15 cellular contexts compared by ENCODE assay signal in genomic region chr3:24156466-24156865, GRCh38.
DNase-seq lines count a peak whose midpoint lies in the region; ATAC-seq, FAIRE-seq and TF ChIP-seq lines count a peak whose summit lies in the region.
"Had no signal": no experiment of that assay in that cellular context is flagged by ENCODE, and none has a peak within 500 bp of the region (broad histone marks: within the 10 kb centered on the region; RNA-seq: fewer than 3 reads in every experiment).

No MANE protein-coding gene starts in this region.

- TF ChIP-seq EP300 in A549 (IDR thresholded peaks at IDR 0.05), result no peak

- no peak overlapping the region for H3K9ac ChIP-seq in HCT116 (ENCODE audit: low read length)

- H3K36me3 ChIP-seq in HCT116 (ENCODE audit: control insufficient read depth in 1 of 2, insufficient read depth in 2 of 2, low read length in 2 of 2), result no peaks in the 10 kb centered on the region
- no peaks in the 10 kb centered on the region for H3K36me3 ChIP-seq in hepatocyte (replicated peaks; ENCODE audit: insufficient read depth, low read depth)
- H3K36me3 ChIP-seq in osteoblast (ENCODE audit: insufficient read depth, low read length), result no peaks in the 10 kb centered on the region
- H3K36me3 ChIP-seq: spleen had no signal

- H2AFZ ChIP-seq in HCT116 (ENCODE audit: low read depth, low read length, poor library complexity, severe bottlenecking) (no peak overlapping the region), hepatocyte (no peak overlapping the region), osteoblast (ENCODE audit: low read length) (no peak overlapping the region)

- H4K20me1 ChIP-seq in HCT116 (ENCODE audit: insufficient read depth), result no peaks in the 10 kb centered on the region
- H4K20me1 ChIP-seq in hepatocyte (ENCODE audit: insufficient read depth, poor library complexity, severe bottlenecking), result peaks cover 2% of the 10 kb centered on the region
- H4K20me1 ChIP-seq in osteoblast (ENCODE audit: insufficient read depth, low read length), result no peaks in the 10 kb centered on the region

- TF ChIP-seq POLR2A in A549 (IDR thresholded peaks at IDR 0.05; ENCODE audit: low read length), result no peak
- TF ChIP-seq POLR2A in HCT116 (IDR thresholded peaks at IDR 0.05; ENCODE audit: borderline replicate concordance, extremely low read depth, insufficient read depth, insufficient read length), result no peak

- RAD21 ChIA-PET in HCT116 (lab: Charles Lee; ENCODE audit: low non-redundant PET in 1 of 2, low total read pairs in 2 of 2, uncharacterized antibody in 2 of 2, unreplicated experiment in 2 of 2), result no interaction called here

- TF ChIP-seq CTCF in A549 (IDR thresholded peaks at IDR 0.05) (no peak), HCT116 (IDR thresholded peaks at IDR 0.05 in 2 of 3, conservative IDR thresholded peaks at IDR 0.05 in 1 of 3; ENCODE audit: borderline replicate concordance in 1 of 3, insufficient read depth in 1 of 3, low read depth in 2 of 3, low read length in 2 of 3) (no peak), hepatocyte (IDR thresholded peaks at IDR 0.05; ENCODE audit: poor library complexity) (no peak), osteoblast (IDR thresholded peaks at IDR 0.05; ENCODE audit: extremely low read depth, low read depth, low read length) (no peak)

- H3K27ac Mint-ChIP-seq in stimulated activated naive CD8-positive, alpha-beta T cell treated with anti-CD3 and anti-CD28 coated beads, Interleukin-15, amount 100 ng/mL, for 72 hours, result no peak overlapping the region
- H3K27ac Mint-ChIP-seq: CD8-positive, alpha-beta memory T cell had no signal

- H3K4me3 ChIP-seq in A549 (no peak overlapping the region), HCT116 (replicated peaks in 1 of 2; ENCODE audit: low read depth in 1 of 2, low read length in 2 of 2) (no peak overlapping the region), hepatocyte (no peak overlapping the region), osteoblast (ENCODE audit: insufficient read depth, low read length) (no peak overlapping the region)
- H3K4me3 ChIP-seq: GM12878, spleen had no signal

- H3K27me3 ChIP-seq in HCT116 (ENCODE audit: insufficient read depth, low read length), result no peaks in the 10 kb centered on the region
- no peaks in the 10 kb centered on the region for H3K27me3 ChIP-seq in hepatocyte
- H3K27me3 ChIP-seq in osteoblast (ENCODE audit: insufficient read depth, low read length), result no peaks in the 10 kb centered on the region
- H3K27me3 ChIP-seq: spleen had no signal

- ATAC-seq in A549 (peak; percentile 93 to 95), HCT116 (peak; percentile 92)
- no peak for ATAC-seq in stimulated activated naive CD8-positive, alpha-beta T cell treated with anti-CD3 and anti-CD28 coated beads, Interleukin-15, amount 100 ng/mL, for 72 hours
- ATAC-seq: activated CD4-positive, CD25-positive, alpha-beta regulatory T cell treated with anti-CD3 and anti-CD28 coated beads, Interleukin-2, amount 50 U/mL, for 24 hours; GM12878 had no signal

- peak overlapping the region; percentile 61 for H3K4me2 ChIP-seq in A549
- peak overlapping the region; percentile 50 for H3K4me2 ChIP-seq in HCT116 (ENCODE audit: low read length)
- no peak overlapping the region for H3K4me2 ChIP-seq in hepatocyte
- H3K4me2 ChIP-seq in osteoblast (ENCODE audit: insufficient read depth, low read length), result no peak overlapping the region

- no TSS peak for BruUV-seq in HCT116 (replicated peaks; lab: Mats Ljungman, UMichigan)

- peaks cover 4 to 6% of the 10 kb centered on the region in 2 donors for H3K9me3 Mint-ChIP-seq in stimulated activated naive CD8-positive, alpha-beta T cell treated with anti-CD3 and anti-CD28 coated beads, Interleukin-15, amount 100 ng/mL, for 72 hours
- H3K9me3 Mint-ChIP-seq: CD8-positive, alpha-beta memory T cell; nephron had no signal

- peak; percentile 70 for FAIRE-seq in A549 (lab: Jason Lieb, UNC)
- FAIRE-seq: GM12878 had no signal

- POLR2A ChIA-PET in A549 (lab: Yijun Ruan, JAX) (interaction anchor here (1.3 kb wide), 1 partner anchor 240 kb away, joined by 3 read pairs; the partner anchor contains the start of genes NKIRAS1 and RPL15), HCT116 (lab: Charles Lee) (no interaction called here)

- H3K27me3 Mint-ChIP-seq in stimulated activated naive CD8-positive, alpha-beta T cell treated with anti-CD3 and anti-CD28 coated beads, Interleukin-15, amount 100 ng/mL, for 72 hours, result peaks cover 19% of the 10 kb centered on the region

- H3K4me1 Mint-ChIP-seq in stimulated activated naive CD8-positive, alpha-beta T cell treated with anti-CD3 and anti-CD28 coated beads, Interleukin-15, amount 100 ng/mL, for 72 hours, result peaks cover 7% of the 10 kb centered on the region
- H3K4me1 Mint-ChIP-seq: CD8-positive, alpha-beta memory T cell; nephron had no signal

- intact Hi-C loops in HCT116 (cut with micrococcal nuclease), result no loop called here

- H3K4me1 ChIP-seq in A549, result peaks cover 48% of the 10 kb centered on the region
- peaks cover 3 to 46% of the 10 kb centered on the region in 2 experiments for H3K4me1 ChIP-seq in HCT116 (ENCODE audit: control insufficient read depth in 1 of 2, insufficient read depth in 2 of 2, low read length in 2 of 2)
- H3K4me1 ChIP-seq in hepatocyte (ENCODE audit: insufficient read depth), result peaks cover 13% of the 10 kb centered on the region
- no peaks in the 10 kb centered on the region for H3K4me1 ChIP-seq in osteoblast (ENCODE audit: insufficient read depth, low read length)

- no peak overlapping the region for H3K4me3 Mint-ChIP-seq in stimulated activated naive CD8-positive, alpha-beta T cell treated with anti-CD3 and anti-CD28 coated beads, Interleukin-15, amount 100 ng/mL, for 72 hours
- H3K4me3 Mint-ChIP-seq: CD8-positive, alpha-beta memory T cell; nephron had no signal

- CTCF ChIA-PET in A549 (lab: Yijun Ruan, JAX) (interaction anchor here (1.6 to 1.9 kb wide), 2 partner anchors 27 to 30 kb away, joined by 8 read pairs; no protein-coding TSS in a partner anchor), HCT116 (lab: Charles Lee) (interaction anchor here (0.7 kb wide), 1 partner anchor 9 kb away, joined by 3 read pairs; no protein-coding TSS in a partner anchor)

- DNase-seq in A549 (ENCODE audit: low read depth in 1 of 2, low spot score in 1 of 2) (peak; percentile 62 to 72), HCT116 (ENCODE audit: low read depth, low spot score) (peak; percentile 49), SW480 (ENCODE audit: low spot score) (peak; percentile 59), glomerular visceral epithelial cell (ENCODE audit: extremely low spot score) (peak; percentile 90), hepatocyte (ENCODE audit: low spot score) (no peak), osteoblast (ENCODE audit: insufficient read length, low spot score, missing footprints) (no peak), midbrain (lab: John Stamatoyannopoulos, UW) (no peak)
- no peak for DNase-seq in stimulated activated naive CD8-positive, alpha-beta T cell treated with anti-CD3 and anti-CD28 coated beads, Interleukin-15, amount 100 ng/mL, for 72 hours
- DNase-seq: activated gamma-delta T cell; CD8-positive, alpha-beta memory T cell; NCI-H2029 treated with DMSO at 0.1 percent for 48 hours; spleen had no signal

- no peak; a peak in 1 of 5 replicates for TF ChIP-seq RAD21 in A549 (conservative IDR thresholded peaks at IDR 0.05 in 1 of 2, IDR thresholded peaks at IDR 0.05 in 1 of 2)
- no peak for TF ChIP-seq RAD21 in HCT116 (IDR thresholded peaks at IDR 0.05; ENCODE audit: low read depth)

- H3K9me3 ChIP-seq in A549 (no peaks in the 10 kb centered on the region), HCT116 (ENCODE audit: control insufficient read depth in 1 of 2, insufficient read depth in 1 of 2, low read depth in 1 of 2, low read length in 2 of 2) (no peaks in the 10 kb centered on the region), hepatocyte (ENCODE audit: low read depth) (no peaks in the 10 kb centered on the region), osteoblast (ENCODE audit: low read depth, low read length) (no peaks in the 10 kb centered on the region)
- H3K9me3 ChIP-seq: spleen had no signal

- peak overlapping the region; percentile 60 to 84 for H3K27ac ChIP-seq in A549
- H3K27ac ChIP-seq in HCT116 (ENCODE audit: low read depth, low read length), result no peak overlapping the region; the same call in 1 of the 2 replicates
- H3K27ac ChIP-seq in hepatocyte, result no peak overlapping the region
- H3K27ac ChIP-seq in osteoblast (ENCODE audit: low read depth, low read length), result no peak overlapping the region
- H3K27ac ChIP-seq: spleen had no signal

- no peaks in the 10 kb centered on the region for H3K79me2 ChIP-seq in HCT116 (ENCODE audit: insufficient read depth, low read length)
- H3K79me2 ChIP-seq in hepatocyte, result no peaks in the 10 kb centered on the region
- H3K79me2 ChIP-seq in osteoblast (ENCODE audit: insufficient read depth, low read length), result no peaks in the 10 kb centered on the region

- 0 out of 2 replicates have a peak, but pooled peaks cover 5% of the 10 kb centered on the region for H3K9me2 ChIP-seq in HCT116 (ENCODE audit: insufficient read depth)
- no peaks in the 10 kb centered on the region for H3K9me2 ChIP-seq in hepatocyte (replicated peaks; ENCODE audit: insufficient read depth)

- 5% methylated on average over 2 of the region's 2 CpGs for WGBS in A549 (ENCODE audit: missing lambda C conversion rate)
- WGBS in hepatocyte (ENCODE audit: low lambda C conversion rate, missing lambda C conversion rate), result 68% methylated on average over 2 of the region's 2 CpGs

TF ChIP-seq in A549, 52 proteins besides CTCF, POLR2A, EP300 and RAD21 (continues in another document):
- TF ChIP-seq ZC3H11A (IDR thresholded peaks at IDR 0.05) (no peak), JUNB (IDR thresholded peaks at IDR 0.05) (peak; percentile 61), HES2 (IDR thresholded peaks at IDR 0.05) (no peak), MYC (IDR thresholded peaks at IDR 0.05; ENCODE audit: borderline replicate concordance, low read length) (no peak), FOSB (CRISPR knock-in tag; IDR thresholded peaks at IDR 0.05) (no peak)

TF ChIP-seq in HCT116, 20 proteins besides CTCF, POLR2A, EP300 and RAD21 (continues in another document):
- TF ChIP-seq POLR2AphosphoS5 (IDR thresholded peaks at IDR 0.05; ENCODE audit: low read depth, low read length) (no peak), SP1 (IDR thresholded peaks at IDR 0.05; ENCODE audit: low read depth) (peak; percentile 66), FOSL1 (IDR thresholded peaks at IDR 0.05; ENCODE audit: low read depth) (peak; percentile 68), ZNF274 (IDR thresholded peaks at IDR 0.05; ENCODE audit: low read depth, low read length) (no peak), JUND (IDR thresholded peaks at IDR 0.05) (peak; percentile 60), TCF7L2 (IDR thresholded peaks at IDR 0.05; ENCODE audit: borderline replicate concordance, extremely low read depth, insufficient read depth, insufficient read length) (no peak), SRF (IDR thresholded peaks at IDR 0.05; ENCODE audit: low read depth) (0 out of 2 replicates have a peak, but pooled peaks have one; percentile 33), CBX3 (IDR thresholded peaks at IDR 0.05; ENCODE audit: low read depth) (0 out of 2 replicates have a peak, but pooled peaks have one; percentile 23)
- TF ChIP-seq, protein P1, sequence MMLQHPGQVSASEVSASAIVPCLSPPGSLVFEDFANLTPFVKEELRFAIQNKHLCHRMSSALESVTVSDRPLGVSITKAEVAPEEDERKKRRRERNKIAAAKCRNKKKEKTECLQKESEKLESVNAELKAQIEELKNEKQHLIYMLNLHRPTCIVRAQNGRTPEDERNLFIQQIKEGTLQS (IDR thresholded peaks at IDR 0.05), result no peak

Comparison
In these comparisons a context has a peak if more than half of its experiments do, and no peak if none do; other contexts are left out.
1. DNase-seq: peak in A549 (2 of 2), HCT116 (single experiment), SW480 (single experiment) and glomerular visceral epithelial cell (single experiment); none in stimulated activated naive CD8-positive, alpha-beta T cell treated with anti-CD3 and anti-CD28 coated beads, Interleukin-15, amount 100 ng/mL, for 72 hours (0 of 2), hepatocyte (single experiment), osteoblast (single experiment) and midbrain (single experiment).
2. H3K27ac ChIP-seq: peak in A549 (2 of 2); none in HCT116 (single experiment), hepatocyte (single experiment) and osteoblast (single experiment).
3. H3K4me2 ChIP-seq: peak in A549 (single experiment) and HCT116 (single experiment); none in hepatocyte (single experiment) and osteoblast (single experiment).
4. Of the 6 proteins assayed by ChIP-seq in both A549 and HCT116: peak only in A549: none; only in HCT116: CEBPB and MAX; in both: none; in neither: 4.